ENCODE assay signal across 15 cellular contexts in the genomic region with DNA sequence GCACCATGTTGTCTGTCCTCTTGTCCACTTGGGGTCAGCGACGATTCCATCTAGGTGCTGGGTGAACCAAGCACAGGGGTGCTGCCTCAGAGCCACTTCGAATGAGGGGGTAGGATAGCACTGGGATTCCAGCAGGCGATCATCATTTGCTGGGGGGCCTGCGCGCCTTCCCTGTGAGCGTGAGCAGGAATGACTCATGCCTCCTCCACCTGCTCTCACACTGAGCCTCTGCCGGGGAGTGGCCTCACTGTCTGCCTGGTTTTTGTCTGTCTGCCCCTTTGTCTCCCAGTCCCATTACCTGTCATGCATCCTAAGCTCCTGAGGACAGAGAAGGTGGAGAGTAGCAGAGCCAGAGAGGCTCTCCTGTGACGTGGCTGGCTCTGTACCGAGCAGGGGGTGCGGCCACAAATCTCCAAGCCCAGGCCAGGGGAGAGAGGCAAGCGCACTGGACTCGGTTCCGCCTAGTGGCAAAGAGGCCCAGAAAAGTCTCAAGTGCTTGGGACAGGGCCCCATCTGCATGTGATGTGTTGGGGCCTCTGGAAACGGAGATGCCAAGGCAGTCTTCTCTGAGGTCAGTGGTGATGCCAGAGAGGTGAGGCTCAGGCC. TPM values are rescaled to one million over a fixed set of nuclear protein-coding genes. Genes with fewer than 3 reads are reported as not detected.
A peak's percentile ranks its signal among the peaks of the same experiment; 100 is the strongest.
DNase-seq lines count a peak whose midpoint lies in the region; ATAC-seq, FAIRE-seq and TF ChIP-seq lines count a peak whose summit lies in the region.
"Had no signal": no experiment of that assay in that cellular context is flagged by ENCODE, and none has a peak within 500 bp of the region (broad histone marks: within the 10 kb centered on the region; RNA-seq: fewer than 3 reads in every experiment).

No MANE protein-coding gene starts in this region.

- H3K4me3 ChIP-seq in K562 (no peak overlapping the region), tibial nerve (no peak overlapping the region)
- H3K4me3 ChIP-seq: thyroid gland had no signal

- in situ Hi-C loops in K562 (cut with MboI): no loop called here

- H3K9ac ChIP-seq in K562 (ENCODE audit: insufficient read depth in 1 of 2, low read depth in 2 of 2, low read length in 2 of 2): peak overlapping the region in 1 of 2 experiments; percentile 11; a peak in 1 of 4 replicates

- no peak overlapping the region for H2AFZ ChIP-seq in K562 (ENCODE audit: low read depth, low read length)

- peaks cover 99% of the 10 kb centered on the region for H4K20me1 ChIP-seq in K562 (replicated peaks; ENCODE audit: control insufficient read depth, insufficient read depth, low read length)

- no peak for TF ChIP-seq RAD21 in K562 (CRISPR knock-in tag; conservative IDR thresholded peaks at IDR 0.05 in 1 of 2, IDR thresholded peaks at IDR 0.05 in 1 of 2)

- no TSS peak for BruUV-seq in K562 (replicated peaks; lab: Mats Ljungman, UMichigan)

- no peaks in the 10 kb centered on the region for H3K36me3 ChIP-seq in K562 (ENCODE audit: control insufficient read depth, insufficient read depth, low read length)
- H3K36me3 ChIP-seq in tibial nerve: no peaks in the 10 kb centered on the region
- H3K36me3 ChIP-seq: thyroid gland had no signal

- WGBS in K562 (ENCODE audit: insufficient coverage, low coverage, missing lambda C conversion rate): 2% methylated on average over 15 of the region's 15 CpGs
- 93 to 95% methylated on average over 13 to 15 of the region's 15 CpGs for WGBS in tibial nerve, 2 donors

- DNase-seq in NCI-H2227 (lab: John Stamatoyannopoulos, UW; ENCODE audit: unreplicated experiment): peak; percentile 8
- no peak for DNase-seq in NCI-H2227 treated with DMSO at 0.1 percent for 48 hours (lab: John Stamatoyannopoulos, UW)
- peak; percentile 49 to 81 for DNase-seq in NCI-H187 (lab: John Stamatoyannopoulos, UW)
- DNase-seq in K562 (ENCODE audit: extremely low read depth in 1 of 4, low spot score in 3 of 4): peak; percentile 54 to 70 (median 62)
- no peak for DNase-seq in substantia nigra (lab: John Stamatoyannopoulos, UW)
- no peak for DNase-seq in 8988T
- DNase-seq in tibial nerve (ENCODE audit: low spot score in 2 of 2): no peak
- no peak for DNase-seq in dermis blood vessel endothelial cell
- DNase-seq: foreskin fibroblast, thyroid gland had no signal

- H3K9me3 ChIP-seq in K562 (replicated peaks; ENCODE audit: control insufficient read depth, insufficient read depth, low read depth, low read length) (no peaks in the 10 kb centered on the region), tibial nerve (no peaks in the 10 kb centered on the region)
- H3K9me3 ChIP-seq: thyroid gland had no signal

- intact Hi-C loops in K562 (cut with micrococcal nuclease): no loop called here

- peak; percentile 64 for FAIRE-seq in K562 (lab: Jason Lieb, UNC)
- FAIRE-seq: astrocyte, GM12891, keratinocyte had no signal

- H3K27me3 ChIP-seq in K562 (ENCODE audit: control insufficient read depth in 2 of 2, insufficient read depth in 2 of 2, low read length in 2 of 2) (peaks cover 55 to 100% of the 10 kb centered on the region in 2 experiments; a peak in 4 of 5 replicates), tibial nerve (no peaks in the 10 kb centered on the region)
- H3K27me3 ChIP-seq: thyroid gland had no signal

- TF ChIP-seq EP300 in K562 (IDR thresholded peaks at IDR 0.05; ENCODE audit: low read length) (no peak), tibial nerve (IDR thresholded peaks at IDR 0.05) (no peak)

- H3K27ac ChIP-seq in K562 (ENCODE audit: extremely low read depth, low read depth, low read length): no peak overlapping the region
- H3K27ac ChIP-seq in substantia nigra (ENCODE audit: low read depth, low read length, poor library complexity, severe bottlenecking): peak overlapping the region; percentile 100
- H3K27ac ChIP-seq in tibial nerve: no peak overlapping the region
- H3K27ac ChIP-seq: thyroid gland had no signal

- POLR2A ChIA-PET in K562 (lab: Yijun Ruan, JAX): interaction anchor here (0.6 to 19.9 kb wide), 8 partner anchors 5 to 402 kb away, joined by 3 to 414 read pairs (median 4); a partner anchor contains a TSS

- H3K79me2 ChIP-seq in K562 (ENCODE audit: control insufficient read depth, insufficient read depth, low read length): no peaks in the 10 kb centered on the region

- CTCF ChIA-PET in K562 (lab: Yijun Ruan, JAX; ENCODE audit: low intra/inter-chr PET ratio): interaction anchor here (2.1 kb wide), 1 partner anchor 17 kb away, joined by 5 read pairs; no protein-coding TSS in a partner anchor

- no peak overlapping the region for H3K4me2 ChIP-seq in K562 (ENCODE audit: insufficient read depth, low read length)

- H3K9me1 ChIP-seq in K562 (ENCODE audit: control insufficient read depth, insufficient read depth, low read length): peaks cover 12% of the 10 kb centered on the region

- peaks cover 0 to 39% of the 10 kb centered on the region in 2 experiments; a peak in 2 of 5 replicates for H3K4me1 ChIP-seq in K562 (replicated peaks in 1 of 2; ENCODE audit: control insufficient read depth in 2 of 2, insufficient read depth in 2 of 2, low read length in 2 of 2)
- peaks cover 0 to 25% (median 9%) of the 10 kb centered on the region in 4 donors for H3K4me1 ChIP-seq in tibial nerve

- ATAC-seq in K562: peak; percentile 3
- ATAC-seq: activated T-helper 17 cell treated with anti-CD3 and anti-CD28 coated beads, Interleukin-2, amount 50 U/mL, for 72 hours had no signal

- TF ChIP-seq POLR2A in K562 (conservative IDR thresholded peaks at IDR 0.05) (no peak), tibial nerve (IDR thresholded peaks at IDR 0.05) (no peak)

- TF ChIP-seq CTCF in K562 (IDR thresholded peaks at IDR 0.05 in 2 of 3, conservative IDR thresholded peaks at IDR 0.05 in 1 of 3; ENCODE audit: insufficient read depth in 2 of 3, low read depth in 1 of 3, low read length in 3 of 3) (peak in 1 of 3 experiments; percentile 32; a peak in 2 of 6 replicates), tibial nerve (IDR thresholded peaks at IDR 0.05) (no peak)

RNA-seq across cellular contexts. Expression of a gene that starts 30.8 kb away (rescaled TPM):
- not detected in 2 replicates for total RNA-seq in K562 (2011; cell fraction: chromatin; rRNA removed; ENCODE audit: low replicate concordance)
- not detected in 2 replicates for total RNA-seq in K562 (2011; cell fraction: nucleolus; rRNA removed)
- not detected in 2 replicates for total RNA-seq in K562 (2011; cell fraction: nucleoplasm; rRNA removed)
- total RNA-seq in K562 (2014; rRNA removed) (not detected in 2 replicates), K562 (2014; rRNA removed; fragmentation: Illumina TruSeq; extraction: Trizol) (not detected in 2 replicates), K562 (2015; rRNA removed; fragmentation: Illumina TruSeq; extraction: Trizol) (not detected in 2 replicates), K562 (2021) (not detected in 2 replicates), tibial nerve (under 1 TPM in 1 of 4 donors, not detected in 3; 0.63 TPM), dermis blood vessel endothelial cell (0.17 and 0.23 TPM in 2 replicates)
- polyA plus RNA-seq in K562 (2011; rRNA removed) (0.24 TPM in 1 of 2 replicates, not detected in the other), K562 (2014; fragmentation: Illumina TruSeq; extraction: Trizol) (not detected in 2 replicates), K562 (2014; fragmentation: Nextera tagmentation; extraction: Ambion mirVana) (under 1 TPM in 1 of 2 experiments, not detected in 1; 0.35 TPM), K562 (2014; rRNA removed) (not detected in 2 replicates)
- not detected in 2 replicates for polyA plus RNA-seq in K562 (2011; cell fraction: cytosol; rRNA removed)
- 0.27 TPM in 1 of 2 replicates, not detected in the other for polyA plus RNA-seq in K562 (2011; cell fraction: nucleus; rRNA removed)
- polyA plus RNA-seq in K562 (2012): not detected in 2 replicates
- not detected in 2 replicates for polyA minus RNA-seq in K562 (2011; rRNA and poly(A)+ RNA removed)
- polyA minus RNA-seq in K562 (2011; cell fraction: cytosol; rRNA and poly(A)+ RNA removed): not detected in 2 replicates
- not detected in 2 replicates for polyA minus RNA-seq in K562 (2011; cell fraction: nucleus; rRNA and poly(A)+ RNA removed)
- total RNA-seq: activated T-helper 17 cell treated with anti-CD3 and anti-CD28 coated beads, Interleukin-2, amount 50 U/mL, for 72 hours; astrocyte; mononuclear cell had no signal
- polyA plus RNA-seq: keratinocyte had no signal

RNA-seq across cellular contexts. Expression of a gene that starts 34.3 kb away (rescaled TPM):
- total RNA-seq in K562 (2011; cell fraction: chromatin; rRNA removed; ENCODE audit: low replicate concordance): not detected in 2 replicates
- total RNA-seq in K562 (2011; cell fraction: nucleolus; rRNA removed): not detected in 2 replicates
- not detected in 2 replicates for total RNA-seq in K562 (2011; cell fraction: nucleoplasm; rRNA removed)
- total RNA-seq in K562 (2014; rRNA removed) (0.04 and 0.50 TPM in 2 replicates), K562 (2014; rRNA removed; fragmentation: Illumina TruSeq; extraction: Trizol) (not detected in 2 replicates), K562 (2015; rRNA removed; fragmentation: Illumina TruSeq; extraction: Trizol) (not detected in 2 replicates), K562 (2021) (0.09 TPM in 1 of 2 replicates, not detected in the other), tibial nerve (1 to 10 TPM; 4.9 to 7.5 (median 6.1) TPM), dermis blood vessel endothelial cell (0.34 and 0.70 TPM in 2 replicates)
- polyA plus RNA-seq in K562 (2011; rRNA removed) (0.01 and 0.04 TPM in 2 replicates), K562 (2014; fragmentation: Illumina TruSeq; extraction: Trizol) (not detected in 2 replicates), K562 (2014; fragmentation: Nextera tagmentation; extraction: Ambion mirVana) (under 1 TPM; 0.04 to 0.08 TPM), K562 (2014; rRNA removed) (0.08 TPM in 1 of 2 replicates, not detected in the other)
- polyA plus RNA-seq in K562 (2011; cell fraction: cytosol; rRNA removed): 0.58 TPM in 1 of 2 replicates, not detected in the other
- 0.06 TPM in 1 of 2 replicates, not detected in the other for polyA plus RNA-seq in K562 (2011; cell fraction: nucleus; rRNA removed)
- polyA plus RNA-seq in K562 (2012): 0.08 and 0.18 TPM in 2 replicates
- 0.42 TPM in 1 of 2 replicates, not detected in the other for polyA minus RNA-seq in K562 (2011; rRNA and poly(A)+ RNA removed)
- not detected in 2 replicates for polyA minus RNA-seq in K562 (2011; cell fraction: cytosol; rRNA and poly(A)+ RNA removed)
- polyA minus RNA-seq in K562 (2011; cell fraction: nucleus; rRNA and poly(A)+ RNA removed): 0.11 and 0.40 TPM in 2 replicates
- total RNA-seq: mononuclear cell had no signal

RNA-seq across cellular contexts. Expression of a gene that starts 40.7 kb away (rescaled TPM):
- 0.79 and 1.2 TPM in 2 replicates for total RNA-seq in K562 (2011; cell fraction: chromatin; rRNA removed; ENCODE audit: low replicate concordance)
- 0.50 and 0.79 TPM in 2 replicates for total RNA-seq in K562 (2011; cell fraction: nucleolus; rRNA removed)
- 0.29 and 0.46 TPM in 2 replicates for total RNA-seq in K562 (2011; cell fraction: nucleoplasm; rRNA removed)
- 0.14 and 0.24 TPM in 2 replicates for total RNA-seq in K562 (2014; rRNA removed)
- total RNA-seq in K562 (2014; rRNA removed; fragmentation: Illumina TruSeq; extraction: Trizol): 0.04 and 0.10 TPM in 2 replicates
- total RNA-seq in K562 (2015; rRNA removed; fragmentation: Illumina TruSeq; extraction: Trizol): 0.04 and 0.11 TPM in 2 replicates
- total RNA-seq in K562 (2021): 0.22 and 0.74 TPM in 2 replicates
- 0.13 and 0.22 TPM in 2 replicates for polyA plus RNA-seq in K562 (2011; rRNA removed)
- polyA plus RNA-seq in K562 (2011; cell fraction: cytosol; rRNA removed): 0.15 and 0.31 TPM in 2 replicates
- polyA plus RNA-seq in K562 (2011; cell fraction: nucleus; rRNA removed): 0.35 and 0.60 TPM in 2 replicates
- 0.14 and 0.26 TPM in 2 replicates for polyA plus RNA-seq in K562 (2012)
- polyA plus RNA-seq in K562 (2014; fragmentation: Illumina TruSeq; extraction: Trizol): 0.12 and 0.13 TPM in 2 replicates
- not detected for polyA plus RNA-seq in K562 (2014; fragmentation: Nextera tagmentation; extraction: Ambion mirVana)
- polyA plus RNA-seq in K562 (2014; rRNA removed): 0.18 TPM in 1 of 2 replicates, not detected in the other
- 0.21 and 0.32 TPM in 2 replicates for polyA minus RNA-seq in K562 (2011; rRNA and poly(A)+ RNA removed)
- 0.57 TPM in 1 of 2 replicates, not detected in the other for polyA minus RNA-seq in K562 (2011; cell fraction: cytosol; rRNA and poly(A)+ RNA removed)
- polyA minus RNA-seq in K562 (2011; cell fraction: nucleus; rRNA and poly(A)+ RNA removed): 0.40 and 0.67 TPM in 2 replicates
- 10 to 100 TPM; 14.1 to 20.1 (median 18.0) TPM for total RNA-seq in tibial nerve
- total RNA-seq in dermis blood vessel endothelial cell: 0.37 and 0.68 TPM in 2 replicates

Comparison
In these comparisons a context has a peak if more than half of its experiments do, and no peak if none do; other contexts are left out.
1. DNase-seq: peak in NCI-H2227 (single experiment), NCI-H187 (2 of 2) and K562 (4 of 4); none in NCI-H2227 treated with DMSO at 0.1 percent for 48 hours (single experiment), substantia nigra (0 of 49), 8988T (single experiment), tibial nerve (0 of 2) and dermis blood vessel endothelial cell (single experiment).